Comparison of ENCODE assay signal across 10 cellular contexts in genomic region chr10:32298066-32298812, GRCh38. TPM values are rescaled to one million over a fixed set of nuclear protein-coding genes. Genes with fewer than 3 reads are reported as not detected.
A peak's percentile ranks its signal among the peaks of the same experiment; 100 is the strongest.
DNase-seq lines count a peak whose midpoint lies in the region; ATAC-seq and TF ChIP-seq lines count a peak whose summit lies in the region.
"Had no signal": no experiment of that assay in that cellular context is flagged by ENCODE, and none has a peak within 500 bp of the region (broad histone marks: within the 10 kb centered on the region; RNA-seq: fewer than 3 reads in every experiment).

No MANE protein-coding gene starts in this region.

- TF ChIP-seq CTCF in foreskin fibroblast (IDR thresholded peaks at IDR 0.05; ENCODE audit: low read depth, low read length) (no peak), left ventricle myocardium inferior (IDR thresholded peaks at IDR 0.05; ENCODE audit: borderline replicate concordance) (no peak)

- peak overlapping the region; percentile 90 for H3K27ac Mint-ChIP-seq in activated CD4-positive, alpha-beta memory T cell treated with anti-CD3 and anti-CD28 coated beads for 36 hours

- peaks cover 13% of the 10 kb centered on the region for H3K36me3 Mint-ChIP-seq in activated CD4-positive, alpha-beta memory T cell treated with anti-CD3 and anti-CD28 coated beads for 36 hours

- no peak overlapping the region for H3K27ac ChIP-seq in left ventricle myocardium inferior (replicated peaks)

- H3K4me3 Mint-ChIP-seq in activated CD4-positive, alpha-beta memory T cell treated with anti-CD3 and anti-CD28 coated beads for 36 hours, result peak overlapping the region; percentile 69

- H3K4me3 ChIP-seq in foreskin fibroblast (ENCODE audit: low read depth in 1 of 2, low read length in 2 of 2), result no peak overlapping the region
- no peak overlapping the region for H3K4me3 ChIP-seq in left ventricle myocardium inferior

- H3K4me1 Mint-ChIP-seq in activated CD4-positive, alpha-beta memory T cell treated with anti-CD3 and anti-CD28 coated beads for 36 hours (ENCODE audit: low read depth), result peaks cover 62% of the 10 kb centered on the region

- no peaks in the 10 kb centered on the region for H3K27me3 ChIP-seq in left ventricle myocardium inferior (ENCODE audit: low read depth)

- no peak for ATAC-seq in HG03139 (IDR thresholded peaks at IDR 0.05; ENCODE audit: unreplicated experiment)

- in situ Hi-C loops in ACHN (cut with HindIII; ENCODE audit: low pct_ligation_motif_present, low pct_unique_long_range_greater_than_20kb, low sequenced_read_pairs), result no loop called here

- no peaks in the 10 kb centered on the region for H3K27me3 Mint-ChIP-seq in activated CD4-positive, alpha-beta memory T cell treated with anti-CD3 and anti-CD28 coated beads for 36 hours

- DNase-seq in 8988T (peak; percentile 27), GM03348 (ENCODE audit: low spot score) (peak; percentile 55), foreskin fibroblast (peak; percentile 65 to 75), left ventricle myocardium inferior (no peak), ACHN (no peak), inferior parietal cortex (ENCODE audit: extremely low spot score) (no peak)
- no peak for DNase-seq in activated CD4-positive, alpha-beta memory T cell treated with anti-CD3 and anti-CD28 coated beads for 36 hours
- DNase-seq: NCI-H2081 treated with DMSO at 0.1 percent for 48 hours, substantia nigra had no signal

- H3K4me1 ChIP-seq in left ventricle myocardium inferior, result peaks cover 76% of the 10 kb centered on the region

- no peaks in the 10 kb centered on the region for H3K9me3 Mint-ChIP-seq in activated CD4-positive, alpha-beta memory T cell treated with anti-CD3 and anti-CD28 coated beads for 36 hours

- CTCF ChIA-PET in activated CD4-positive, alpha-beta memory T cell treated with anti-CD3 and anti-CD28 coated beads for 36 hours (lab: Charles Lee), result interaction anchor here (0.6 to 1.0 kb wide), 3 partner anchors 30 to 69 kb away, joined by 3 read pairs; no protein-coding TSS in a partner anchor

- H3K36me3 ChIP-seq in left ventricle myocardium inferior, result peaks cover 3% of the 10 kb centered on the region

- POLR2A ChIA-PET in activated CD4-positive, alpha-beta memory T cell treated with anti-CD3 and anti-CD28 coated beads for 36 hours (lab: Charles Lee), result interaction anchor here (0.9 to 1.7 kb wide), 2 partner anchors 47 to 48 kb away, joined by 3 to 5 read pairs; no protein-coding TSS in a partner anchor

- intact Hi-C loops in activated CD4-positive, alpha-beta memory T cell treated with anti-CD3 and anti-CD28 coated beads for 36 hours (cut with micrococcal nuclease), result loop anchor here (2.0 to 5.0 kb wide), 4 partner anchors 21 to 49 kb away; partner anchors contain the start of gene EPC1
- intact Hi-C loops in left ventricle myocardium inferior (cut with micrococcal nuclease), result no loop called here

- no peaks in the 10 kb centered on the region for H3K9me3 ChIP-seq in left ventricle myocardium inferior (replicated peaks)

RNA-seq across cellular contexts. Expression of gene EPC1, which starts 48.7 kb away (rescaled TPM):
- total RNA-seq in activated CD4-positive, alpha-beta memory T cell treated with anti-CD3 and anti-CD28 coated beads for 36 hours, result 10 to 100 TPM; 27.1 to 27.3 TPM
- total RNA-seq in left ventricle myocardium inferior, result 17.0 TPM

Comparison
In these comparisons a context has a peak if more than half of its experiments do, and no peak if none do; other contexts are left out.
1. DNase-seq: peak in 8988T (single experiment), GM03348 (single experiment) and foreskin fibroblast (2 of 2); none in activated CD4-positive, alpha-beta memory T cell treated with anti-CD3 and anti-CD28 coated beads for 36 hours (single experiment), left ventricle myocardium inferior (single experiment), ACHN (single experiment) and inferior parietal cortex (single experiment).